In the genomic region with DNA sequence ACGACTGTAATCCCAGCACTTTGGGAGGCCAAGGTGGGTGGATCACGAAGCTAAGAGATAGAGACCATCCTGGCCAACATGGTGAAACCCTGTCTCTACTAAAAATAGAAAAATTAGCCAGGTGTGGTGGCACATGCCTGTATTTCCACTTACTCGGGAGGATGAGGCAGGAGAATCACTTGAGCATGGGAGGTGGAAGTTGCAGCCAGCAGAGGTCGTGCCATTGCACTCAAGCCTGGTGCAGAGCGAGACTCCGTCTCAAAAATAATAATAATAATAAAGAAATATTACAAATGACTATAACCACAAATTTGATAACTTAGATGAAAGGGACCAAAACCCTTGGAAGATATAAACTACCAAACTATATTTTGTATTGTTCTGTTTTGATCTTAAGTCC, we compare ENCODE assay signal across 27 cellular contexts.
"Had no signal": no experiment of that assay in that cellular context is flagged by ENCODE, and none has a peak within 500 bp of the region (broad histone marks: within the 10 kb centered on the region; RNA-seq: fewer than 3 reads in every experiment).

No MANE protein-coding gene starts in this region.

- DNase-seq: activated B cell treated with CpG ODN at 0.5 μM for 24 hours; activated CD4-positive, alpha-beta memory T cell treated with anti-CD3 and anti-CD28 coated beads for 36 hours; activated CD4-positive, alpha-beta T cell treated with anti-CD3 and anti-CD28 coated beads for 1 hour; activated CD4-positive, alpha-beta T cell treated with anti-CD3 and anti-CD28 coated beads, Interleukin-2, amount 10 ng/mL, durations not matched to agents 7 days and 5 days; activated CD8-positive, alpha-beta memory T cell treated with anti-CD3 and anti-CD28 coated beads for 24 hours; activated effector memory CD4-positive, alpha-beta T cell treated with anti-CD3 and anti-CD28 coated beads, Interleukin-2, amount 50 U/mL, for 16 hours; activated naive CD4-positive, alpha-beta T cell treated with Interleukin-2 at 50 U/mL for 16 hours; activated naive CD8-positive, alpha-beta T cell treated with anti-CD3 and anti-CD28 coated beads, Interleukin-2, amount 50 U/mL, for 24 hours; activated T-cell treated with anti-CD3 and anti-CD28 coated beads, Interleukin-2, amount 50 U/mL, for 4 hours; amniotic stem cell; NCI-H1048; NCI-H1417; NCI-H2029; NCI-H345; NCI-H510A; NCI-H526 treated with DMSO at 0.1 percent for 48 hours; NCI-H82; Peyer's patch; SHP77; SW 1271; T-helper 17 cell; T-helper 9 cell had no signal

- H3K4me3 ChIP-seq: Peyer's patch, SJSA1 had no signal

- H3K27ac ChIP-seq: Peyer's patch, RWPE1, SJSA1 had no signal

- ATAC-seq: activated naive CD4-positive, alpha-beta T cell treated with anti-CD3 and anti-CD28 coated beads, Interleukin-2, amount 50 U/mL, for 72 hours; activated naive CD8-positive, alpha-beta T cell treated with anti-CD3 and anti-CD28 coated beads, Interleukin-2, amount 50 U/mL, for 24 hours; activated T-cell treated with anti-CD3 and anti-CD28 coated beads, Interleukin-2, amount 50 U/mL, for 4 hours; SK-N-SH treated with all-trans-retinoic acid at 6 μM for 48 hours; T-helper 17 cell had no signal

- H3K9me3 ChIP-seq: Peyer's patch, SJSA1 had no signal

- H3K36me3 ChIP-seq: Peyer's patch, SJSA1 had no signal

- H3K27me3 ChIP-seq: Peyer's patch, SJSA1 had no signal

- FAIRE-seq: astrocyte had no signal

- H3K4me1 ChIP-seq: Peyer's patch, SJSA1 had no signal
